Comparison of ENCODE assay signal across 1 cellular context in the genomic region with DNA sequence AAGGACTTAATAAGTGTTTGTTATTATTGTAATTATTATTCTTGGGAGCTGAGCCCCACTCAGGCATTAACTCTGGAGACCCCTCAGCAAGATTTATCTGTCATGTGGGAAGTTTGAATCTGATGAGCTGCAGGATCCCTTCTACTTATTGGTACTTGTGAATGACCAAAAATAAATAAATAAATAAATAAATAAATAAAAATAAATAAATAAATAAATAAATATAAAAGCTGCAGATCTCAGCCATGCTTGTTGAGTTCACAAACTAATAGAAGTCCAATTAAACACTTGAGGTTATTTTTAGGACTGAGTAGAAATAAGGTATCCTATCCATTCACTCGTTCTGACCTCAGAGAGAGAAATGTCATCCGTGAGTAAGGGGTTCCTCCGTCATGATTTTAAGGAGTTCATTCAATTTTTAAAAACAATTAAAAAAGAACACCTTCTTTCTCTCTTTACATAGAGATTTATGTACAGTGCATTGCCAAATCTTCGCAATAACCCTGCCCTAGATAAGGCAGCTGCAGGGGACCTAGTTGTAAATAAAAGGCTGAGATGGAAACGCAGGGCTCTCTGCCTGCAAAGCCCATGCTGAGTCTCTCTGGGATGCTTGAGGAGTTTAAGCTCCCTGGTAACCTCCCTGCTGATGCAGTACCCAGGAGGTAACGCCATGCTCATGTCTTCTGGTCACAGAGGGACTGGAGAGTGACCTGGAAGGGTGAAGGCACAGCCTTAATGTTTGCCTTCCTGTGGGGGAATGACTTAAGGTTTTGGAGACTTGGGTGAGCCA.
TF ChIP-seq lines count a peak whose summit lies in the region.

No MANE protein-coding gene starts in this region.

TF ChIP-seq in HEK293, 187 proteins besides CTCF, POLR2A, EP300 and RAD21 (continued from another document):
- no peak for TF ChIP-seq ZBTB6 (tag by site-specific recombination; IDR thresholded peaks at IDR 0.05)
- TF ChIP-seq ZNF654 (tag by site-specific recombination; IDR thresholded peaks at IDR 0.05; ENCODE audit: low read depth): 0 out of 2 replicates have a peak, but pooled peaks have one; percentile 8
